ENCODE assay signal across 1 cellular context in the genomic region with DNA sequence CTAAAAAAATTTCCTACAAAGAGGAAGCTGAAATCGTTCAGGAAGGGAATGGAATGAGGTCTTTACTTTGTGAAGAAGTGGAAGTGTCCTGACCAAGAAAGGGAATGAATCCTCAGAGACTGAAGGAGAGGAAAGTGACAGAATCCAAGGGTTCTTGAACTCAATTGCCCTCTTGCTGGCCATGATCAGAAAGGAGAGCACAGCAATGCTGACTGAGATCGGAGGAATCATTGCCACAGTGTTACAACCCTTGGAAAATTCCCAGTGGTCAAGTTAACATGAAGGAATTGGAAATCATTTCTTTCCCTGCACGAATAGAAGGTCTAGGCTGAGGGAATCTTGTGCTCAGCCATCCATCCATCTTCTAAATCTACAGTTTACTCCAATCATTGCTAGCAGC.
TF ChIP-seq lines count a peak whose summit lies in the region.

No MANE protein-coding gene starts in this region.

TF ChIP-seq in H1, 55 proteins besides CTCF, POLR2A, EP300 and RAD21:
- TF ChIP-seq, protein P1, sequence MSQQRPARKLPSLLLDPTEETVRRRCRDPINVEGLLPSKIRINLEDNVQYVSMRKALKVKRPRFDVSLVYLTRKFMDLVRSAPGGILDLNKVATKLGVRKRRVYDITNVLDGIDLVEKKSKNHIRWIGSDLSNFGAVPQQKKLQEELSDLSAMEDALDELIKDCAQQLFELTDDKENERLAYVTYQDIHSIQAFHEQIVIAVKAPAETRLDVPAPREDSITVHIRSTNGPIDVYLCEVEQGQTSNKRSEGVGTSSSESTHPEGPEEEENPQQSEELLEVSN (IDR thresholded peaks at IDR 0.05) = no peak
- TF ChIP-seq RXRA (IDR thresholded peaks at IDR 0.05; ENCODE audit: insufficient read depth, low read depth, low read length) (no peak), SP4 (IDR thresholded peaks at IDR 0.05; ENCODE audit: low read length) (no peak), YY1 (IDR thresholded peaks at IDR 0.05; ENCODE audit: low read depth, low read length) (no peak), SP1 (IDR thresholded peaks at IDR 0.05; ENCODE audit: low read depth, low read length) (no peak), CBX8 (IDR thresholded peaks at IDR 0.05; ENCODE audit: borderline replicate concordance, low read depth, low read length) (no peak), MAFK (IDR thresholded peaks at IDR 0.05; ENCODE audit: low read depth, low read length) (no peak)
TF ChIP-seq in H1: peak in this region for 0.
